ENCODE assay signal across 8 cellular contexts in the genomic region with DNA sequence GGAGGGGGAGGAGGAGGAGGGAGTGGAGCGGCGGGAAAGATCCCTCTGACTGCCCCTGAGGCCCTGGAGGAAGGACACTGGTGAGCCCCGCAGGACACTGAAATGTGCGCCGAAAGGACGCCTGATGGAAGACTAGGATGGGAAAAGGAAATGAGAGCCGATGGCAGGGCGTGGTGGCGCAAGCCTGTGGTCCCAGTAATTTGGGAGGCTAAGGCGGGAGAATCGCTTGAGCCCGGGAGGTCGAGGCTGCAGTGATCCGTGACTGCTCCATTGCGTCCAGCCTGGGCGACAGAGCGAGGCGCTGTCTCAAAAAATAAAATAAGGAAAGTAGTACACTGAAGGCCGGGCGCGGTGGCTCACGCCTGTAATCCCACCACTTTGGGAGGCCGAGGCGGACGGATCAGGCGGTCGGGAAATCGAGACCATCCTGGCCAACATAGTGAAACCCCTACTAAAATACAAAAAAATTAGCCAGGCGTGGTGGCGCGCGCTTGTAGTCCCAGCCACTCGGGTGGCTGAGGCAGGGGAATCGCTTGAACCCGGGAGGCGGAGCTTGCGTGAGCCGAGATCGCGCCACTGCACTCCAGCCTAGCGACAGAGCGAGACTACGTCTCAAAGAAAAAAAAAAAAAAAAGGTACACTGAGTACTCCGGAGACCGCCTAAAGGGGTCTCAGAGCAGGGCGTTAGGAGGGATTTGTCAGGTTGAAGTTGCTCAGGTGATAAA. TPM values are rescaled to one million over a fixed set of nuclear protein-coding genes. Genes with fewer than 3 reads are reported as not detected.
DNase-seq lines count a peak whose midpoint lies in the region; ATAC-seq and TF ChIP-seq lines count a peak whose summit lies in the region.

No MANE protein-coding gene starts in this region.

- H3K9ac ChIP-seq in muscle layer of colon (ENCODE audit: low read length), result peak overlapping the region; percentile 53

- H3K36me3 ChIP-seq in BJ (ENCODE audit: control insufficient read depth, insufficient read depth, low read length) (no peaks in the 10 kb centered on the region), muscle layer of colon (ENCODE audit: insufficient read depth, low read length) (no peaks in the 10 kb centered on the region)

- H3K27me3 ChIP-seq in BJ (ENCODE audit: control insufficient read depth, insufficient read depth, low read length) (no peaks in the 10 kb centered on the region), dorsolateral prefrontal cortex (no peaks in the 10 kb centered on the region), muscle layer of colon (ENCODE audit: control insufficient read depth in 1 of 2, insufficient read depth in 2 of 2, low read length in 2 of 2) (no peaks in the 10 kb centered on the region)

- intact Hi-C loops in activated CD4-positive, alpha-beta T cell treated with anti-CD3 and anti-CD28 coated beads for 36 hours (cut with DNase I, micrococcal nuclease), result loop anchor here (1.0 to 10.0 kb wide), 7 partner anchors 11 to 771 kb away; a partner anchor contains a TSS
- intact Hi-C loops in dorsolateral prefrontal cortex (cut with DNase I), result loop anchor here (1.0 to 5.0 kb wide), 3 partner anchors 11 to 52 kb away; no protein-coding TSS in a partner anchor

- peaks cover 22% of the 10 kb centered on the region for H3K4me1 ChIP-seq in muscle layer of colon (ENCODE audit: insufficient read depth, low read length)

- peak overlapping the region; percentile 100 for H3K27ac Mint-ChIP-seq in activated CD4-positive, alpha-beta T cell treated with anti-CD3 and anti-CD28 coated beads for 36 hours
- H3K27ac Mint-ChIP-seq in stimulated activated naive CD8-positive, alpha-beta T cell treated with anti-CD3 and anti-CD28 coated beads, Interleukin-15, amount 100 ng/mL, for 72 hours, result peak overlapping the region; percentile 97 to 100

- peaks cover 16% of the 10 kb centered on the region for H3K4me1 Mint-ChIP-seq in activated CD4-positive, alpha-beta T cell treated with anti-CD3 and anti-CD28 coated beads for 36 hours
- H3K4me1 Mint-ChIP-seq in stimulated activated naive CD8-positive, alpha-beta T cell treated with anti-CD3 and anti-CD28 coated beads, Interleukin-15, amount 100 ng/mL, for 72 hours, result peaks cover 26% of the 10 kb centered on the region

- H3K36me3 Mint-ChIP-seq in activated CD4-positive, alpha-beta T cell treated with anti-CD3 and anti-CD28 coated beads for 36 hours (ENCODE audit: low read depth), result peaks cover 38% of the 10 kb centered on the region

- H3K4me3 ChIP-seq in BJ (ENCODE audit: low read depth, low read length) (peak overlapping the region; percentile 71), dorsolateral prefrontal cortex (peak overlapping the region; percentile 57 to 97 (median 82)), muscle layer of colon (ENCODE audit: low read depth in 1 of 2, low read length in 2 of 2) (peak overlapping the region; percentile 43 to 82)

- H3K9me3 ChIP-seq in muscle layer of colon (ENCODE audit: low read length), result no peaks in the 10 kb centered on the region

- POLR2A ChIA-PET in BJ (lab: Charles Lee), result interaction anchor here (0.6 to 1.2 kb wide), 2 partner anchors 10 to 65 kb away, joined by 4 to 7 read pairs; no protein-coding TSS in a partner anchor
- POLR2A ChIA-PET in activated CD4-positive, alpha-beta T cell treated with anti-CD3 and anti-CD28 coated beads for 36 hours (lab: Charles Lee), result interaction anchor here (0.6 to 1.8 kb wide), 5 partner anchors 10 to 271 kb away, joined by 3 to 12 read pairs (median 4); a partner anchor contains a TSS

- DNase-seq in BJ (ENCODE audit: low read depth) (no peak), dorsolateral prefrontal cortex (peak in 6 of 10 donors; percentile 18 to 58 (median 52))
- peak; percentile 87 for DNase-seq in activated CD4-positive, alpha-beta T cell treated with anti-CD3 and anti-CD28 coated beads for 36 hours
- peak; percentile 70 to 81 for DNase-seq in stimulated activated naive CD8-positive, alpha-beta T cell treated with anti-CD3 and anti-CD28 coated beads, Interleukin-15, amount 100 ng/mL, for 72 hours

- no peaks in the 10 kb centered on the region for H3K27me3 Mint-ChIP-seq in activated CD4-positive, alpha-beta T cell treated with anti-CD3 and anti-CD28 coated beads for 36 hours
- H3K27me3 Mint-ChIP-seq in stimulated activated naive CD8-positive, alpha-beta T cell treated with anti-CD3 and anti-CD28 coated beads, Interleukin-15, amount 100 ng/mL, for 72 hours, result no peaks in the 10 kb centered on the region

- H3K9me3 Mint-ChIP-seq in activated CD4-positive, alpha-beta T cell treated with anti-CD3 and anti-CD28 coated beads for 36 hours (ENCODE audit: low read depth), result no peaks in the 10 kb centered on the region
- no peaks in the 10 kb centered on the region for H3K9me3 Mint-ChIP-seq in stimulated activated naive CD8-positive, alpha-beta T cell treated with anti-CD3 and anti-CD28 coated beads, Interleukin-15, amount 100 ng/mL, for 72 hours

- H3K27ac ChIP-seq in dorsolateral prefrontal cortex (peak overlapping the region; percentile 72 to 100 (median 97)), muscle layer of colon (ENCODE audit: low read depth, low read length) (peak overlapping the region; percentile 96)

- peak overlapping the region; percentile 99 for H3K4me3 Mint-ChIP-seq in activated CD4-positive, alpha-beta T cell treated with anti-CD3 and anti-CD28 coated beads for 36 hours
- peak overlapping the region; percentile 95 to 99 for H3K4me3 Mint-ChIP-seq in stimulated activated naive CD8-positive, alpha-beta T cell treated with anti-CD3 and anti-CD28 coated beads, Interleukin-15, amount 100 ng/mL, for 72 hours

- ATAC-seq in HG03342 (IDR thresholded peaks at IDR 0.05; ENCODE audit: unreplicated experiment), result peak; percentile 0
- peak; percentile 20 for ATAC-seq in activated CD4-positive, alpha-beta T cell treated with anti-CD3 and anti-CD28 coated beads for 36 hours
- peak; percentile 16 for ATAC-seq in stimulated activated naive CD8-positive, alpha-beta T cell treated with anti-CD3 and anti-CD28 coated beads, Interleukin-15, amount 100 ng/mL, for 72 hours
- no peak for ATAC-seq in GM18907 (IDR thresholded peaks at IDR 0.05; ENCODE audit: unreplicated experiment)
- ATAC-seq in GM19455 (IDR thresholded peaks at IDR 0.05; ENCODE audit: unreplicated experiment), result no peak

- CTCF ChIA-PET in BJ (lab: Yijun Ruan, JAX), result interaction anchor here (1.2 kb wide), 1 partner anchor 9 kb away, joined by 3 read pairs; no protein-coding TSS in a partner anchor
- CTCF ChIA-PET in activated CD4-positive, alpha-beta T cell treated with anti-CD3 and anti-CD28 coated beads for 36 hours (lab: Charles Lee), result interaction anchor here (0.6 to 0.9 kb wide), 2 partner anchors 9 to 10 kb away, joined by 3 to 4 read pairs; no protein-coding TSS in a partner anchor

- TF ChIP-seq CTCF in BJ (IDR thresholded peaks at IDR 0.05; ENCODE audit: insufficient read depth, low read depth, low read length) (no peak), dorsolateral prefrontal cortex (IDR thresholded peaks at IDR 0.05 in 54 of 56, conservative IDR thresholded peaks at IDR 0.05 in 2 of 56; ENCODE audit: low read depth in 1 of 56, partially characterized antibody in 56 of 56) (peak in 8 of 56 donors; percentile 3 to 15 (median 6))

RNA-seq across cellular contexts. Expression of a gene that starts 0.6 kb away (rescaled TPM):
- polyA plus RNA-seq in BJ (2011; rRNA removed), result 165 and 172 TPM in 2 replicates
- polyA minus RNA-seq in BJ (2011; rRNA and poly(A)+ RNA removed), result 93.3 and 138 TPM in 2 replicates
- 100 to 1,000 TPM; 410 to 466 TPM for total RNA-seq in activated CD4-positive, alpha-beta T cell treated with anti-CD3 and anti-CD28 coated beads for 36 hours
- total RNA-seq in dorsolateral prefrontal cortex, result 100 to 1,000 TPM in 2 of 120 experiments, 10 to 100 TPM in 118; 39.3 to 109 (median 59.0) TPM

RNA-seq across cellular contexts. Expression of a gene that starts 27.4 kb away (rescaled TPM):
- 4.5 and 4.9 TPM in 2 replicates for polyA plus RNA-seq in BJ (2011; rRNA removed)
- 4.9 and 6.7 TPM in 2 replicates for polyA minus RNA-seq in BJ (2011; rRNA and poly(A)+ RNA removed)
- 1 to 10 TPM; 1.8 to 2.3 TPM for total RNA-seq in activated CD4-positive, alpha-beta T cell treated with anti-CD3 and anti-CD28 coated beads for 36 hours
- 10 to 100 TPM; 12.0 to 31.9 (median 20.8) TPM for total RNA-seq in dorsolateral prefrontal cortex

RNA-seq across cellular contexts. Expression of a gene that starts 38.1 kb away (rescaled TPM):
- not detected in 2 replicates for polyA plus RNA-seq in BJ (2011; rRNA removed)
- polyA minus RNA-seq in BJ (2011; rRNA and poly(A)+ RNA removed), result not detected in 2 replicates
- not detected for total RNA-seq in activated CD4-positive, alpha-beta T cell treated with anti-CD3 and anti-CD28 coated beads for 36 hours
- total RNA-seq in dorsolateral prefrontal cortex, result 10 to 100 TPM in 1 of 120 experiments, 1 to 10 TPM in 56, under 1 TPM in 3, not detected in 60; 0.84 to 12.4 (median 2.4) TPM

Comparison
In these comparisons a context has a peak if more than half of its experiments do, and no peak if none do; other contexts are left out.
1. ATAC-seq: peak in HG03342 (single experiment), activated CD4-positive, alpha-beta T cell treated with anti-CD3 and anti-CD28 coated beads for 36 hours (single experiment) and stimulated activated naive CD8-positive, alpha-beta T cell treated with anti-CD3 and anti-CD28 coated beads, Interleukin-15, amount 100 ng/mL, for 72 hours (single experiment); none in GM18907 (single experiment) and GM19455 (single experiment).
2. Peak in every context shown above with its lines, with median percentiles within 50 percentile points of each other: H3K4me3 ChIP-seq.